3 cellular contexts compared by ENCODE assay signal in the genomic region with DNA sequence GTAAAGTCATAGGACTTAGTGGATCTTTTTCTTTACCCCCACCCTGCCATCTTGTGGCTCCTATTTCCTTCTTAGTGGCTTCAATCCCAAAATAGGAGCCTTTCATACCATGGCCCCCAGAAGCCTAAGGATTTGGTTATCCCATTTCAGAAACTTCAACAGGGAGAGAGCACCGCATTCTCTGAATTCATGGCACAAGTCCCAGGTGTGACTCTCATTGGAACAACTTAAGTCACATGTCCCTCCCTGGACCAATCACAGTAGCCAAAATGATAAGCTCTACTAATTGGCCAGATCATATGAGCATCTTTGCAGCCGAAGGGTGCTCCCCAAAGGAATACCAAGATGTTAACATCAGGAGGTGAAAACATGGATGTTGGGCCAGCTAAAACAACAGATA.
A peak's percentile ranks its signal among the peaks of the same experiment; 100 is the strongest.
TF ChIP-seq lines count a peak whose summit lies in the region.

No MANE protein-coding gene starts in this region.

TF ChIP-seq in SK-N-SH, 30 proteins besides CTCF, POLR2A, EP300 and RAD21:
- TF ChIP-seq, protein P1, sequence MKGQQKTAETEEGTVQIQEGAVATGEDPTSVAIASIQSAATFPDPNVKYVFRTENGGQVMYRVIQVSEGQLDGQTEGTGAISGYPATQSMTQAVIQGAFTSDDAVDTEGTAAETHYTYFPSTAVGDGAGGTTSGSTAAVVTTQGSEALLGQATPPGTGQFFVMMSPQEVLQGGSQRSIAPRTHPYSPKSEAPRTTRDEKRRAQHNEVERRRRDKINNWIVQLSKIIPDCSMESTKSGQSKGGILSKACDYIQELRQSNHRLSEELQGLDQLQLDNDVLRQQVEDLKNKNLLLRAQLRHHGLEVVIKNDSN (IDR thresholded peaks at IDR 0.05; ENCODE audit: borderline replicate concordance, low read depth) = 0 out of 2 replicates have a peak, but pooled peaks have one; percentile 41
- TF ChIP-seq YY1 (IDR thresholded peaks at IDR 0.05; ENCODE audit: low read depth) (no peak), GABPA (IDR thresholded peaks at IDR 0.05; ENCODE audit: low read depth) (no peak), EZH2phosphoT487 (IDR thresholded peaks at IDR 0.05; ENCODE audit: borderline replicate concordance, low read depth) (no peak)
TF ChIP-seq in SK-N-SH: peak in this region for 1.

TF ChIP-seq in SK-N-SH treated with all-trans-retinoic acid at 6 μM for 48 hours, 23 proteins besides CTCF, POLR2A, EP300 and RAD21:
- no peak for TF ChIP-seq ZNF70 (CRISPR knock-in tag; IDR thresholded peaks at IDR 0.05)
- TF ChIP-seq SNAI2 (CRISPR knock-in tag; IDR thresholded peaks at IDR 0.05) = no peak
- TF ChIP-seq OSR1 (CRISPR knock-in tag; IDR thresholded peaks at IDR 0.05) = no peak
- TF ChIP-seq RARB (CRISPR knock-in tag; IDR thresholded peaks at IDR 0.05) = no peak
- no peak for TF ChIP-seq ZFP3 (CRISPR knock-in tag; IDR thresholded peaks at IDR 0.05)
- TF ChIP-seq ESRRG (CRISPR knock-in tag; IDR thresholded peaks at IDR 0.05) = no peak
- no peak for TF ChIP-seq BACH2 (CRISPR knock-in tag; IDR thresholded peaks at IDR 0.05; ENCODE audit: borderline replicate concordance)
- TF ChIP-seq ZC3H10 (CRISPR knock-in tag; IDR thresholded peaks at IDR 0.05) = no peak
- TF ChIP-seq TSHZ2 (CRISPR knock-in tag; IDR thresholded peaks at IDR 0.05) = no peak
- no peak for TF ChIP-seq PATZ1 (CRISPR knock-in tag; IDR thresholded peaks at IDR 0.05; ENCODE audit: borderline replicate concordance)
- TF ChIP-seq, protein P2, sequence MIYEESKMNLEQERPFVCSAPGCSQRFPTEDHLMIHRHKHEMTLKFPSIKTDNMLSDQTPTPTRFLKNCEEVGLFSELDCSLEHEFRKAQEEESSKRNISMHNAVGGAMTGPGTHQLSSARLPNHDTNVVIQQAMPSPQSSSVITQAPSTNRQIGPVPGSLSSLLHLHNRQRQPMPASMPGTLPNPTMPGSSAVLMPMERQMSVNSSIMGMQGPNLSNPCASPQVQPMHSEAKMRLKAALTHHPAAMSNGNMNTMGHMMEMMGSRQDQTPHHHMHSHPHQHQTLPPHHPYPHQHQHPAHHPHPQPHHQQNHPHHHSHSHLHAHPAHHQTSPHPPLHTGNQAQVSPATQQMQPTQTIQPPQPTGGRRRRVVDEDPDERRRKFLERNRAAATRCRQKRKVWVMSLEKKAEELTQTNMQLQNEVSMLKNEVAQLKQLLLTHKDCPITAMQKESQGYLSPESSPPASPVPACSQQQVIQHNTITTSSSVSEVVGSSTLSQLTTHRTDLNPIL (CRISPR knock-in tag; IDR thresholded peaks at IDR 0.05; ENCODE audit: low read depth) = no peak
- TF ChIP-seq PPARA (CRISPR knock-in tag; IDR thresholded peaks at IDR 0.05; ENCODE audit: borderline replicate concordance) = no peak
- no peak for TF ChIP-seq GLIS3 (CRISPR knock-in tag; IDR thresholded peaks at IDR 0.05)

TF ChIP-seq in GM23338, 12 proteins besides CTCF, POLR2A, EP300 and RAD21:
- no peak for TF ChIP-seq EZH2 (IDR thresholded peaks at IDR 0.05; ENCODE audit: low read depth, unreplicated experiment)
- TF ChIP-seq ZNF114 (CRISPR knock-in tag; IDR thresholded peaks at IDR 0.05) = no peak
- no peak for TF ChIP-seq NANOG (IDR thresholded peaks at IDR 0.05; ENCODE audit: borderline replicate concordance)
- TF ChIP-seq STAT1 (IDR thresholded peaks at IDR 0.05; ENCODE audit: unreplicated experiment) = no peak
- no peak for TF ChIP-seq REST (IDR thresholded peaks at IDR 0.05; ENCODE audit: unreplicated experiment)
- no peak for TF ChIP-seq CREB1 (CRISPR knock-in tag; IDR thresholded peaks at IDR 0.05; ENCODE audit: low read depth)
- TF ChIP-seq, protein P3, sequence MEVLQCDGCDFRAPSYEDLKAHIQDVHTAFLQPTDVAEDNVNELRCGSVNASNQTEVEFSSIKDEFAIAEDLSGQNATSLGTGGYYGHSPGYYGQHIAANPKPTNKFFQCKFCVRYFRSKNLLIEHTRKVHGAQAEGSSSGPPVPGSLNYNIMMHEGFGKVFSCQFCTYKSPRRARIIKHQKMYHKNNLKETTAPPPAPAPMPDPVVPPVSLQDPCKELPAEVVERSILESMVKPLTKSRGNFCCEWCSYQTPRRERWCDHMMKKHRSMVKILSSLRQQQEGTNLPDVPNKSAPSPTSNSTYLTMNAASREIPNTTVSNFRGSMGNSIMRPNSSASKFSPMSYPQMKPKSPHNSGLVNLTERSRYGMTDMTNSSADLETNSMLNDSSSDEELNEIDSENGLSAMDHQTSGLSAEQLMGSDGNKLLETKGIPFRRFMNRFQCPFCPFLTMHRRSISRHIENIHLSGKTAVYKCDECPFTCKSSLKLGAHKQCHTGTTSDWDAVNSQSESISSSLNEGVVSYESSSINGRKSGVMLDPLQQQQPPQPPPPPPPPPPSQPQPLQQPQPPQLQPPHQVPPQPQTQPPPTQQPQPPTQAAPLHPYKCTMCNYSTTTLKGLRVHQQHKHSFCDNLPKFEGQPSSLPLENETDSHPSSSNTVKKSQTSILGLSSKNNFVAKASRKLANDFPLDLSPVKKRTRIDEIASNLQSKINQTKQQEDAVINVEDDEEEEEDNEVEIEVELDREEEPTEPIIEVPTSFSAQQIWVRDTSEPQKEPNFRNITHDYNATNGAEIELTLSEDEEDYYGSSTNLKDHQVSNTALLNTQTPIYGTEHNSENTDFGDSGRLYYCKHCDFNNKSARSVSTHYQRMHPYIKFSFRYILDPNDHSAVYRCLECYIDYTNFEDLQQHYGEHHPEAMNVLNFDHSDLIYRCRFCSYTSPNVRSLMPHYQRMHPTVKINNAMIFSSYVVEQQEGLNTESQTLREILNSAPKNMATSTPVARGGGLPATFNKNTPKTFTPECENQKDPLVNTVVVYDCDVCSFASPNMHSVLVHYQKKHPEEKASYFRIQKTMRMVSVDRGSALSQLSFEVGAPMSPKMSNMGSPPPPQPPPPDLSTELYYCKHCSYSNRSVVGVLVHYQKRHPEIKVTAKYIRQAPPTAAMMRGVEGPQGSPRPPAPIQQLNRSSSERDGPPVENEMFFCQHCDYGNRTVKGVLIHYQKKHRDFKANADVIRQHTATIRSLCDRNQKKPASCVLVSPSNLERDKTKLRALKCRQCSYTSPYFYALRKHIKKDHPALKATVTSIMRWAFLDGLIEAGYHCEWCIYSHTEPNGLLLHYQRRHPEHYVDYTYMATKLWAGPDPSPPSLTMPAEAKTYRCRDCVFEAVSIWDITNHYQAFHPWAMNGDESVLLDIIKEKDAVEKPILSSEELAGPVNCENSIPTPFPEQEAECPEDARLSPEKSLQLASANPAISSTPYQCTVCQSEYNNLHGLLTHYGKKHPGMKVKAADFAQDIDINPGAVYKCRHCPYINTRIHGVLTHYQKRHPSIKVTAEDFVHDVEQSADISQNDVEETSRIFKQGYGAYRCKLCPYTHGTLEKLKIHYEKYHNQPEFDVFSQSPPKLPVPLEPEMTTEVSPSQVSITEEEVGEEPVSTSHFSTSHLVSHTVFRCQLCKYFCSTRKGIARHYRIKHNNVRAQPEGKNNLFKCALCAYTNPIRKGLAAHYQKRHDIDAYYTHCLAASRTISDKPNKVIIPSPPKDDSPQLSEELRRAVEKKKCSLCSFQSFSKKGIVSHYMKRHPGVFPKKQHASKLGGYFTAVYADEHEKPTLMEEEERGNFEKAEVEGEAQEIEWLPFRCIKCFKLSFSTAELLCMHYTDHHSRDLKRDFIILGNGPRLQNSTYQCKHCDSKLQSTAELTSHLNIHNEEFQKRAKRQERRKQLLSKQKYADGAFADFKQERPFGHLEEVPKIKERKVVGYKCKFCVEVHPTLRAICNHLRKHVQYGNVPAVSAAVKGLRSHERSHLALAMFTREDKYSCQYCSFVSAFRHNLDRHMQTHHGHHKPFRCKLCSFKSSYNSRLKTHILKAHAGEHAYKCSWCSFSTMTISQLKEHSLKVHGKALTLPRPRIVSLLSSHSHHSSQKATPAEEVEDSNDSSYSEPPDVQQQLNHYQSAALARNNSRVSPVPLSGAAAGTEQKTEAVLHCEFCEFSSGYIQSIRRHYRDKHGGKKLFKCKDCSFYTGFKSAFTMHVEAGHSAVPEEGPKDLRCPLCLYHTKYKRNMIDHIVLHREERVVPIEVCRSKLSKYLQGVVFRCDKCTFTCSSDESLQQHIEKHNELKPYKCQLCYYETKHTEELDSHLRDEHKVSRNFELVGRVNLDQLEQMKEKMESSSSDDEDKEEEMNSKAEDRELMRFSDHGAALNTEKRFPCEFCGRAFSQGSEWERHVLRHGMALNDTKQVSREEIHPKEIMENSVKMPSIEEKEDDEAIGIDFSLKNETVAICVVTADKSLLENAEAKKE (CRISPR knock-in tag; IDR thresholded peaks at IDR 0.05) = no peak
- no peak for TF ChIP-seq ZNF331 (CRISPR knock-in tag; IDR thresholded peaks at IDR 0.05; ENCODE audit: low read depth)
- no peak for TF ChIP-seq POLR2AphosphoS5 (IDR thresholded peaks at IDR 0.05; ENCODE audit: low read depth)
TF ChIP-seq in GM23338: peak in this region for 0.
